ENCODE assay signal across 8 cellular contexts in the genomic region with DNA sequence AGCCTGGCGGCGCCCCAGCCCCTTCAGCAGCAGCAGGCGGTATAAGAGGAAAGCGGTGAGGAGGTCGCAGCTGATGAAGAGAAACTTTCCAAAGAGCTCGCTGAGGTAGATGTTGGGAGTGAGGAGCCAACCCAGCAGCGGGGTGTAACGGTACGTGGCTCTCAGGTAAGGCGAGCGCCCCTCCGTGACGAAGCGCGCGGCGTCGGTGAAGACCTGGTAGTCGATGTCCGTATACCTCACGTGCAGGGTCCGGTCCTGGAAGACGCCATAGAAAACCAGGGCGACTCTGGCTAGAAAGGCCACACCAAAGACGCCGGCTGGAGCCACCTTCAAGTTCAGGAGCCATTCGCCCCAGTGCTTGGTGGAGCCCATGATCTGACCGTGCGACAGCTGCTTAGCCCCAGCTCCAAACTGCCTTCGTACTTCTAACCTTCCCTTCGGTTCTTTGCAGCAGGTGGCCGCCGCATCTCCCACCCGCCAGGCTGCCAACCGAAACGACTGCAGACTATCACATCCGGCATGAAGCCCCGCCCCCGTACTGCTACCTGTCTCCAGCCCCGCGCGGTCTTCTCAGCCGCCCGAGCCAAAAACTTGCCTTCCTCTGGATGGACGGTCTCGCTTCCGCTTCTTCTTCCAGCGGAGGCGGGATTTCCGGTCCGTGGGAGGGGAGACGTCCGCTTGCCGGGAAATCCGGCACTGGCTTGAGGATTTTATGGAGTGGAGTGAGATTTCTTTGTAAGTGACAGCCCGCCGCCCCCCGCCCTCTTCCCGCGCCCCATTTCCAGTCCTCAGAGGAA. TPM values are rescaled to one million over a fixed set of nuclear protein-coding genes. Genes with fewer than 3 reads are reported as not detected.
DNase-seq lines count a peak whose midpoint lies in the region; ATAC-seq and TF ChIP-seq lines count a peak whose summit lies in the region.

A gene (minus strand): TSS at position 623 of the 797 bp plus-strand sequence. CDS start 251 bp downstream, at position 372.

- no peaks in the 10 kb centered on the region for H3K9me3 Mint-ChIP-seq in activated T-cell treated with anti-CD3 and anti-CD28 coated beads, Interleukin-2, amount 50 U/mL, for 4 hours

- POLR2A ChIA-PET in PC-9 (lab: Charles Lee; ENCODE audit: unreplicated experiment), result interaction anchor here (0.6 to 0.7 kb wide), 2 partner anchors 106 to 302 kb away, joined by 4 to 6 read pairs; a partner anchor contains a TSS

- peaks cover 38% of the 10 kb centered on the region for H3K4me1 Mint-ChIP-seq in activated T-cell treated with anti-CD3 and anti-CD28 coated beads, Interleukin-2, amount 50 U/mL, for 4 hours (ENCODE audit: low read depth)

- H3K36me3 ChIP-seq in PC-9 (ENCODE audit: low read depth) (no peaks in the 10 kb centered on the region), esophagus (ENCODE audit: control insufficient read depth in 2 of 2, insufficient read depth in 2 of 2, low read length in 1 of 2) (no peaks in the 10 kb centered on the region), muscle layer of colon (ENCODE audit: insufficient read depth, low read length) (no peaks in the 10 kb centered on the region)

- CTCF ChIA-PET in PC-9 (lab: Charles Lee), result interaction anchor here (0.6 to 1.3 kb wide), 3 partner anchors 22 to 1195 kb away, joined by 3 to 6 read pairs (median 6); no protein-coding TSS in a partner anchor

- H4K20me1 ChIP-seq in PC-9 (ENCODE audit: insufficient read depth), result no peaks in the 10 kb centered on the region

- intact Hi-C loops in PC-9 (cut with micrococcal nuclease; ENCODE audit: unreplicated experiment), result loop anchor here (1.0 to 5.0 kb wide), 3 partner anchors 71 to 251 kb away; a partner anchor contains a TSS

- BruUV-seq in PC-9 (replicated peaks; lab: Mats Ljungman, UMichigan), result no TSS peak

- H3K27me3 ChIP-seq in PC-9 (ENCODE audit: insufficient read depth, low read depth) (no peaks in the 10 kb centered on the region), esophagus (ENCODE audit: control insufficient read depth in 1 of 2, insufficient read depth in 2 of 2, low read length in 2 of 2) (no peaks in the 10 kb centered on the region), muscle layer of colon (ENCODE audit: control insufficient read depth in 1 of 2, insufficient read depth in 2 of 2, low read length in 2 of 2) (no peaks in the 10 kb centered on the region)

- in situ Hi-C loops in KBM-7 (cut with MboI; ENCODE audit: low pct_unique_long_range_greater_than_20kb, low sequenced_read_pairs), result no loop called here

- 0 to 1% methylated on average over 60 of the region's 60 CpGs for WGBS in esophagus, 2 donors

- H3K4me2 ChIP-seq in PC-9, result peak within 1 kb of the TSS; percentile 95

- TF ChIP-seq CTCF in PC-9 (conservative IDR thresholded peaks at IDR 0.05), result no peak

- peak within 1 kb of the TSS; percentile 83 for H3K9ac ChIP-seq in muscle layer of colon (ENCODE audit: low read length)

- peak within 1 kb of the TSS; percentile 98 for H3K4me3 Mint-ChIP-seq in activated T-cell treated with anti-CD3 and anti-CD28 coated beads, Interleukin-2, amount 50 U/mL, for 4 hours

- no peaks in the 10 kb centered on the region for H3K9me2 ChIP-seq in PC-9 (ENCODE audit: insufficient read depth)

- H3K36me3 Mint-ChIP-seq in activated T-cell treated with anti-CD3 and anti-CD28 coated beads, Interleukin-2, amount 50 U/mL, for 4 hours (ENCODE audit: insufficient read depth), result peaks cover 4% of the 10 kb centered on the region

- no peaks in the 10 kb centered on the region for H3F3A ChIP-seq in PC-9 (ENCODE audit: insufficient read depth, low read depth)

- peaks cover 19% of the 10 kb centered on the region for H3K4me1 ChIP-seq in PC-9 (replicated peaks; ENCODE audit: insufficient read depth)
- peaks cover 0 to 4% of the 10 kb centered on the region in 2 donors for H3K4me1 ChIP-seq in esophagus (ENCODE audit: control insufficient read depth in 2 of 2, insufficient read depth in 2 of 2, low read length in 1 of 2)
- H3K4me1 ChIP-seq in muscle layer of colon (ENCODE audit: insufficient read depth, low read length), result peaks cover 20% of the 10 kb centered on the region

- peak within 1 kb of the TSS; percentile 97 for H2AFZ ChIP-seq in PC-9

- H3K79me2 ChIP-seq in PC-9 (ENCODE audit: low read depth), result peaks cover 15% of the 10 kb centered on the region

- ATAC-seq in GM21723 (IDR thresholded peaks at IDR 0.05; ENCODE audit: unreplicated experiment), result peak; percentile 91
- peak; percentile 98 for ATAC-seq in activated T-cell treated with anti-CD3 and anti-CD28 coated beads, Interleukin-2, amount 50 U/mL, for 4 hours

- DNase-seq in DMS53 treated with DMSO at 0.1 percent for 48 hours (lab: John Stamatoyannopoulos, UW; ENCODE audit: unreplicated experiment) (peak; percentile 92), KBM-7 (peak; percentile 96), PC-9 (peak; percentile 94 to 95)
- peak; percentile 89 for DNase-seq in activated T-cell treated with anti-CD3 and anti-CD28 coated beads, Interleukin-2, amount 50 U/mL, for 4 hours
- peak; percentile 83 to 87 for DNase-seq in stimulated activated CD8-positive, alpha-beta memory T cell treated with anti-CD3 and anti-CD28 coated beads, Interleukin-7, amount 100 ng/mL, for 1 hour (ENCODE audit: low read depth in 2 of 2)

- H3K9me3 ChIP-seq in PC-9 (ENCODE audit: insufficient read depth, low read depth), result no peaks in the 10 kb centered on the region
- H3K9me3 ChIP-seq in esophagus (ENCODE audit: control insufficient read depth in 2 of 2, insufficient read depth in 1 of 2, low read depth in 1 of 2, low read length in 1 of 2), result no peaks in the 10 kb centered on the region
- no peaks in the 10 kb centered on the region for H3K9me3 ChIP-seq in muscle layer of colon (ENCODE audit: low read length)

- H3K27me3 Mint-ChIP-seq in activated T-cell treated with anti-CD3 and anti-CD28 coated beads, Interleukin-2, amount 50 U/mL, for 4 hours (ENCODE audit: low read depth), result no peaks in the 10 kb centered on the region

- H3K4me3 ChIP-seq in PC-9 (peak within 1 kb of the TSS; percentile 83), esophagus (ENCODE audit: low read depth in 1 of 2, low read length in 2 of 2) (peak within 1 kb of the TSS; percentile 74 to 78), muscle layer of colon (ENCODE audit: low read depth in 1 of 2, low read length in 2 of 2) (peak within 1 kb of the TSS; percentile 43 to 96)

- H3K27ac ChIP-seq in PC-9 (peak within 1 kb of the TSS; percentile 37; the same call in 1 of the 2 replicates), esophagus (ENCODE audit: low read depth in 2 of 2, low read length in 1 of 2) (peak within 1 kb of the TSS; percentile 76 to 81), muscle layer of colon (ENCODE audit: low read depth, low read length) (peak within 1 kb of the TSS; percentile 74)

RNA-seq across cellular contexts. Expression of the gene that starts here (rescaled TPM):
- total RNA-seq in PC-9 (2021), result 3.3 and 4.0 TPM in 2 replicates
- 1 to 10 TPM; 4.1 to 5.7 (median 4.5) TPM for total RNA-seq in activated T-cell treated with anti-CD3 and anti-CD28 coated beads, Interleukin-2, amount 50 U/mL, for 4 hours
- 1 to 10 TPM; 2.1 TPM for polyA plus RNA-seq in esophagus

Comparison
In these comparisons a context has a peak if more than half of its experiments do, and no peak if none do; other contexts are left out.
1. Peak in every context shown above with its lines: DNase-seq, ATAC-seq, H3K4me3 ChIP-seq and H3K27ac ChIP-seq.